ENCODE assay signal across 1 cellular context in the genomic region with DNA sequence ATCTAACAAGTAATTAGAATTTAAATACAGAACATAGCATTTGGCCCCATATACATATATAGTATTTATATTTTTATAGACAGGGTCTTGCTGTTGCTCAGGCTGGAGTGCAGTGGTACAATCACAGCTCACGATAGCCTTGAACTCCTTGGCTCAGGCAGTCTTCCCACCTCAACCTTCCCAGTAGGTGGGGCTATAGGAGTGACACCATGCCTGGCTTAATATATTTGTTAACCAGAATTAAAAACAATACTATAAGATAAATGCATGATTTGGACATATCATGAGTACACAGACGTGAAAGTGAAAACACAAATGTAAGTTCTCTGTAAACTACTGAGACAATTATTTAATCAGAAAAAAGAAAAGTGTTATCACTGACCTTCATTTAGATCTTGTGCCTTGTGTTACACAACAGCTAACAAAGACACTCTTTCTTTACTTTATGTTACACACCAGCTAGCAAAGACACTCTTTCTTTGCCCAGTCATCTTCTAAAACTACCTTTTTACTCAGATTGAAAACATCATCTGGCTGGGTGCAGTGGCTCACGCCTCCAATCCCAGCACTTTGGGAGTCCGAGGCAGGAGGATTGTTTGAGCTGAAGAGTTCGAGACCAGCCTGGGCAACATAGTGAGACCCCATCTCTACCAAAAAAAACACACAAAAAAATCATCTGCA.
TF ChIP-seq lines count a peak whose summit lies in the region.

No MANE protein-coding gene starts in this region.

TF ChIP-seq in H1, 55 proteins besides CTCF, POLR2A, EP300 and RAD21 (continued from another document):
- TF ChIP-seq KDM4A (IDR thresholded peaks at IDR 0.05; ENCODE audit: low read depth, low read length, severe bottlenecking) (no peak), SP2 (IDR thresholded peaks at IDR 0.05; ENCODE audit: low read length) (no peak), NANOG (IDR thresholded peaks at IDR 0.05; ENCODE audit: insufficient read depth, low read depth, low read length, poor library complexity, severe bottlenecking) (no peak), EGR1 (IDR thresholded peaks at IDR 0.05; ENCODE audit: borderline replicate concordance, low read depth, low read length) (no peak), JUND (IDR thresholded peaks at IDR 0.05; ENCODE audit: low read length) (no peak), YY1 (IDR thresholded peaks at IDR 0.05; ENCODE audit: low read depth, low read length) (no peak), HDAC2 (IDR thresholded peaks at IDR 0.05; ENCODE audit: borderline replicate concordance in 1 of 2, low read depth in 2 of 2, low read length in 2 of 2) (no peak), CREB1 (IDR thresholded peaks at IDR 0.05) (no peak), TAF1 (IDR thresholded peaks at IDR 0.05; ENCODE audit: low read depth, low read length) (no peak)
- TF ChIP-seq, protein P1, sequence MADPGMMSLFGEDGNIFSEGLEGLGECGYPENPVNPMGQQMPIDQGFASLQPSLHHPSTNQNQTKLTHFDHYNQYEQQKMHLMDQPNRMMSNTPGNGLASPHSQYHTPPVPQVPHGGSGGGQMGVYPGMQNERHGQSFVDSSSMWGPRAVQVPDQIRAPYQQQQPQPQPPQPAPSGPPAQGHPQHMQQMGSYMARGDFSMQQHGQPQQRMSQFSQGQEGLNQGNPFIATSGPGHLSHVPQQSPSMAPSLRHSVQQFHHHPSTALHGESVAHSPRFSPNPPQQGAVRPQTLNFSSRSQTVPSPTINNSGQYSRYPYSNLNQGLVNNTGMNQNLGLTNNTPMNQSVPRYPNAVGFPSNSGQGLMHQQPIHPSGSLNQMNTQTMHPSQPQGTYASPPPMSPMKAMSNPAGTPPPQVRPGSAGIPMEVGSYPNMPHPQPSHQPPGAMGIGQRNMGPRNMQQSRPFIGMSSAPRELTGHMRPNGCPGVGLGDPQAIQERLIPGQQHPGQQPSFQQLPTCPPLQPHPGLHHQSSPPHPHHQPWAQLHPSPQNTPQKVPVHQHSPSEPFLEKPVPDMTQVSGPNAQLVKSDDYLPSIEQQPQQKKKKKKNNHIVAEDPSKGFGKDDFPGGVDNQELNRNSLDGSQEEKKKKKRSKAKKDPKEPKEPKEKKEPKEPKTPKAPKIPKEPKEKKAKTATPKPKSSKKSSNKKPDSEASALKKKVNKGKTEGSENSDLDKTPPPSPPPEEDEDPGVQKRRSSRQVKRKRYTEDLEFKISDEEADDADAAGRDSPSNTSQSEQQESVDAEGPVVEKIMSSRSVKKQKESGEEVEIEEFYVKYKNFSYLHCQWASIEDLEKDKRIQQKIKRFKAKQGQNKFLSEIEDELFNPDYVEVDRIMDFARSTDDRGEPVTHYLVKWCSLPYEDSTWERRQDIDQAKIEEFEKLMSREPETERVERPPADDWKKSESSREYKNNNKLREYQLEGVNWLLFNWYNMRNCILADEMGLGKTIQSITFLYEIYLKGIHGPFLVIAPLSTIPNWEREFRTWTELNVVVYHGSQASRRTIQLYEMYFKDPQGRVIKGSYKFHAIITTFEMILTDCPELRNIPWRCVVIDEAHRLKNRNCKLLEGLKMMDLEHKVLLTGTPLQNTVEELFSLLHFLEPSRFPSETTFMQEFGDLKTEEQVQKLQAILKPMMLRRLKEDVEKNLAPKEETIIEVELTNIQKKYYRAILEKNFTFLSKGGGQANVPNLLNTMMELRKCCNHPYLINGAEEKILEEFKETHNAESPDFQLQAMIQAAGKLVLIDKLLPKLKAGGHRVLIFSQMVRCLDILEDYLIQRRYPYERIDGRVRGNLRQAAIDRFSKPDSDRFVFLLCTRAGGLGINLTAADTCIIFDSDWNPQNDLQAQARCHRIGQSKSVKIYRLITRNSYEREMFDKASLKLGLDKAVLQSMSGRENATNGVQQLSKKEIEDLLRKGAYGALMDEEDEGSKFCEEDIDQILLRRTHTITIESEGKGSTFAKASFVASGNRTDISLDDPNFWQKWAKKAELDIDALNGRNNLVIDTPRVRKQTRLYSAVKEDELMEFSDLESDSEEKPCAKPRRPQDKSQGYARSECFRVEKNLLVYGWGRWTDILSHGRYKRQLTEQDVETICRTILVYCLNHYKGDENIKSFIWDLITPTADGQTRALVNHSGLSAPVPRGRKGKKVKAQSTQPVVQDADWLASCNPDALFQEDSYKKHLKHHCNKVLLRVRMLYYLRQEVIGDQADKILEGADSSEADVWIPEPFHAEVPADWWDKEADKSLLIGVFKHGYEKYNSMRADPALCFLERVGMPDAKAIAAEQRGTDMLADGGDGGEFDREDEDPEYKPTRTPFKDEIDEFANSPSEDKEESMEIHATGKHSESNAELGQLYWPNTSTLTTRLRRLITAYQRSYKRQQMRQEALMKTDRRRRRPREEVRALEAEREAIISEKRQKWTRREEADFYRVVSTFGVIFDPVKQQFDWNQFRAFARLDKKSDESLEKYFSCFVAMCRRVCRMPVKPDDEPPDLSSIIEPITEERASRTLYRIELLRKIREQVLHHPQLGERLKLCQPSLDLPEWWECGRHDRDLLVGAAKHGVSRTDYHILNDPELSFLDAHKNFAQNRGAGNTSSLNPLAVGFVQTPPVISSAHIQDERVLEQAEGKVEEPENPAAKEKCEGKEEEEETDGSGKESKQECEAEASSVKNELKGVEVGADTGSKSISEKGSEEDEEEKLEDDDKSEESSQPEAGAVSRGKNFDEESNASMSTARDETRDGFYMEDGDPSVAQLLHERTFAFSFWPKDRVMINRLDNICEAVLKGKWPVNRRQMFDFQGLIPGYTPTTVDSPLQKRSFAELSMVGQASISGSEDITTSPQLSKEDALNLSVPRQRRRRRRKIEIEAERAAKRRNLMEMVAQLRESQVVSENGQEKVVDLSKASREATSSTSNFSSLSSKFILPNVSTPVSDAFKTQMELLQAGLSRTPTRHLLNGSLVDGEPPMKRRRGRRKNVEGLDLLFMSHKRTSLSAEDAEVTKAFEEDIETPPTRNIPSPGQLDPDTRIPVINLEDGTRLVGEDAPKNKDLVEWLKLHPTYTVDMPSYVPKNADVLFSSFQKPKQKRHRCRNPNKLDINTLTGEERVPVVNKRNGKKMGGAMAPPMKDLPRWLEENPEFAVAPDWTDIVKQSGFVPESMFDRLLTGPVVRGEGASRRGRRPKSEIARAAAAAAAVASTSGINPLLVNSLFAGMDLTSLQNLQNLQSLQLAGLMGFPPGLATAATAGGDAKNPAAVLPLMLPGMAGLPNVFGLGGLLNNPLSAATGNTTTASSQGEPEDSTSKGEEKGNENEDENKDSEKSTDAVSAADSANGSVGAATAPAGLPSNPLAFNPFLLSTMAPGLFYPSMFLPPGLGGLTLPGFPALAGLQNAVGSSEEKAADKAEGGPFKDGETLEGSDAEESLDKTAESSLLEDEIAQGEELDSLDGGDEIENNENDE (IDR thresholded peaks at IDR 0.05; ENCODE audit: insufficient replicate concordance, low read length): no peak
